ENCODE assay signal across 10 cellular contexts in genomic region chr9:86275962-86276361, GRCh38. TPM values are rescaled to one million over a fixed set of nuclear protein-coding genes. Genes with fewer than 3 reads are reported as not detected.
A peak's percentile ranks its signal among the peaks of the same experiment; 100 is the strongest.
DNase-seq lines count a peak whose midpoint lies in the region; ATAC-seq and TF ChIP-seq lines count a peak whose summit lies in the region.
"Had no signal": no experiment of that assay in that cellular context is flagged by ENCODE, and none has a peak within 500 bp of the region (broad histone marks: within the 10 kb centered on the region; RNA-seq: fewer than 3 reads in every experiment).

No MANE protein-coding gene starts in this region.

- no peak overlapping the region for H3K4me2 ChIP-seq in GM23248 (ENCODE audit: unreplicated experiment)

- H3K27ac Mint-ChIP-seq in glutamatergic neuron (ENCODE audit: unreplicated experiment) = no peak overlapping the region

- H3K27me3 ChIP-seq in BE2C (no peaks in the 10 kb centered on the region), GM23248 (replicated peaks; ENCODE audit: insufficient read depth) (no peaks in the 10 kb centered on the region), ovary (no peaks in the 10 kb centered on the region)

- H4K20me1 ChIP-seq in GM23248 (ENCODE audit: insufficient read depth) = no peaks in the 10 kb centered on the region

- no peak for DNase-seq in BE2C
- peak; percentile 17 for DNase-seq in GM23248
- DNase-seq in glutamatergic neuron = no peak
- no peak for DNase-seq in ovary
- DNase-seq: NCI-H1436; stimulated activated naive CD8-positive, alpha-beta T cell treated with anti-CD3 and anti-CD28 coated beads, Interleukin-15, Interleukin-2, amounts not matched to agents 100 U/mL and 50 U/mL, for 24 hours had no signal

- no peaks in the 10 kb centered on the region for H3K9me2 ChIP-seq in GM23248 (ENCODE audit: insufficient read depth)

- no peaks in the 10 kb centered on the region for H3K9me3 Mint-ChIP-seq in glutamatergic neuron (ENCODE audit: unreplicated experiment)

- TF ChIP-seq EP300 in ovary (IDR thresholded peaks at IDR 0.05) = no peak

- H3K9ac ChIP-seq in GM23248 = no peak overlapping the region

- H3K4me1 ChIP-seq in BE2C = peaks cover 4% of the 10 kb centered on the region; the same call in 1 of the 2 replicates
- H3K4me1 ChIP-seq in GM23248 (ENCODE audit: insufficient read depth) = peaks cover 5% of the 10 kb centered on the region; the same call in 1 of the 2 replicates
- H3K4me1 ChIP-seq in ovary (ENCODE audit: insufficient read depth) = peaks cover 10% of the 10 kb centered on the region

- no peaks in the 10 kb centered on the region for H3F3A ChIP-seq in GM23248 (ENCODE audit: insufficient read depth)

- no peak overlapping the region for H2AFZ ChIP-seq in GM23248

- H3K36me3 Mint-ChIP-seq in glutamatergic neuron (ENCODE audit: unreplicated experiment) = no peaks in the 10 kb centered on the region

- no peak for TF ChIP-seq POLR2A in ovary (IDR thresholded peaks at IDR 0.05)

- no peak for ATAC-seq in HG02798 (IDR thresholded peaks at IDR 0.05; ENCODE audit: poor library complexity, unreplicated experiment)
- no peak for ATAC-seq in GM21786 (IDR thresholded peaks at IDR 0.05; ENCODE audit: unreplicated experiment)
- ATAC-seq in HG03460 (IDR thresholded peaks at IDR 0.05; ENCODE audit: unreplicated experiment) = no peak
- ATAC-seq: stimulated activated naive CD8-positive, alpha-beta T cell treated with anti-CD3 and anti-CD28 coated beads, Interleukin-15, Interleukin-2, amounts not matched to agents 100 U/mL and 50 U/mL, for 24 hours had no signal

- H3K4me1 Mint-ChIP-seq in glutamatergic neuron (ENCODE audit: low read depth, unreplicated experiment) = peaks cover 17% of the 10 kb centered on the region

- TF ChIP-seq CTCF in BE2C (IDR thresholded peaks at IDR 0.05; ENCODE audit: low read depth, low read length) = peak; percentile 55
- peak; percentile 38; the same call in 1 of the 2 replicates for TF ChIP-seq CTCF in VCaP (conservative IDR thresholded peaks at IDR 0.05)
- peak; percentile 36 for TF ChIP-seq CTCF in glutamatergic neuron (IDR thresholded peaks at IDR 0.05; ENCODE audit: partially characterized antibody, unreplicated experiment)
- TF ChIP-seq CTCF in ovary (IDR thresholded peaks at IDR 0.05) = no peak

- H3K9me3 ChIP-seq in BE2C (no peaks in the 10 kb centered on the region), GM23248 (ENCODE audit: low read depth) (no peaks in the 10 kb centered on the region), ovary (no peaks in the 10 kb centered on the region)

- H3K4me3 Mint-ChIP-seq in glutamatergic neuron (ENCODE audit: unreplicated experiment) = no peak overlapping the region

- WGBS in GM23248 (ENCODE audit: low coverage in 1 of 2, low lambda C conversion rate in 2 of 2, missing lambda C conversion rate in 2 of 2), 2 experiments = 81 to 84% methylated on average over 3 of the region's 3 CpGs
- WGBS in ovary, 3 donors = 73 to 86% (median 81%) methylated on average over 3 of the region's 3 CpGs

- H3K4me3 ChIP-seq in BE2C (ENCODE audit: low read depth, low read length) (no peak overlapping the region), GM23248 (no peak overlapping the region), ovary (no peak overlapping the region)

- in situ Hi-C loops in GM23248 (cut with MboI) = no loop called here

- no peaks in the 10 kb centered on the region for H3K27me3 Mint-ChIP-seq in glutamatergic neuron (ENCODE audit: unreplicated experiment)

- H3K27ac ChIP-seq in GM23248 (no peak overlapping the region), VCaP (no peak overlapping the region), ovary (no peak overlapping the region)

- intact Hi-C loops in ovary (cut with DNase I) = no loop called here

- H3K79me2 ChIP-seq in GM23248 (ENCODE audit: insufficient read depth) = peaks cover 100% of the 10 kb centered on the region

- peaks cover 32% of the 10 kb centered on the region for H3K36me3 ChIP-seq in BE2C
- H3K36me3 ChIP-seq in GM23248 (ENCODE audit: low read depth) = peaks cover 17% of the 10 kb centered on the region
- no peaks in the 10 kb centered on the region for H3K36me3 ChIP-seq in ovary

RNA-seq across cellular contexts. Expression of gene ISCA1, which starts 6.4 kb away (rescaled TPM):
- 23.6 TPM for polyA plus RNA-seq in BE2C (2012; ENCODE audit: insufficient read depth, insufficient read length, low read depth)
- total RNA-seq in GM23248 (2014; rRNA removed; shearing (Covaris generic)) = 46.7 and 55.9 TPM in 2 replicates
- polyA plus RNA-seq in GM23248 (2016; fragmentation: Nextera tagmentation; extraction: Ambion mirVana) (45.4 and 52.6 TPM in 2 replicates), ovary (10 to 100 TPM; 36.8 to 48.6 TPM)
- total RNA-seq in glutamatergic neuron (ENCODE audit: unreplicated experiment) (60.8 TPM), ovary (10 to 100 TPM; 22.5 to 35.4 (median 31.7) TPM)

RNA-seq across cellular contexts. Expression of gene C9orf153, which starts 16.5 kb away (rescaled TPM):
- polyA plus RNA-seq in BE2C (2012; ENCODE audit: insufficient read depth, insufficient read length, low read depth) = not detected
- not detected in 2 replicates for total RNA-seq in GM23248 (2014; rRNA removed; shearing (Covaris generic))
- polyA plus RNA-seq in GM23248 (2016; fragmentation: Nextera tagmentation; extraction: Ambion mirVana) = 0.21 TPM in 1 of 2 replicates, not detected in the other
- total RNA-seq in glutamatergic neuron (ENCODE audit: unreplicated experiment) = 0.27 TPM
- under 1 TPM in 5 of 7 donors, not detected in 2; 0.12 to 0.68 (median 0.32) TPM for total RNA-seq in ovary
- polyA plus RNA-seq in ovary = under 1 TPM; 0.06 to 0.37 TPM

Comparison
In these comparisons a context has a peak if more than half of its experiments do, and no peak if none do; other contexts are left out.
1. CTCF ChIP-seq: peak in BE2C (single experiment), VCaP (single experiment) and glutamatergic neuron (single experiment); none in ovary (0 of 3).